1 cellular context compared by ENCODE assay signal in genomic region chr14:77106666-77107065, GRCh38.
TF ChIP-seq lines count a peak whose summit lies in the region.

No MANE protein-coding gene starts in this region.

TF ChIP-seq in HCT116, 20 proteins besides CTCF, POLR2A, EP300 and RAD21 (continued from another document):
- TF ChIP-seq REST (IDR thresholded peaks at IDR 0.05; ENCODE audit: low read depth): no peak
- TF ChIP-seq SP1 (IDR thresholded peaks at IDR 0.05; ENCODE audit: low read depth): no peak
- no peak for TF ChIP-seq SRF (IDR thresholded peaks at IDR 0.05; ENCODE audit: low read depth)
- TF ChIP-seq CEBPB (IDR thresholded peaks at IDR 0.05; ENCODE audit: low read depth): no peak
- TF ChIP-seq TCF7L2 (IDR thresholded peaks at IDR 0.05; ENCODE audit: borderline replicate concordance, extremely low read depth, insufficient read depth, insufficient read length): no peak
